18 cellular contexts compared by ENCODE assay signal in the genomic region with DNA sequence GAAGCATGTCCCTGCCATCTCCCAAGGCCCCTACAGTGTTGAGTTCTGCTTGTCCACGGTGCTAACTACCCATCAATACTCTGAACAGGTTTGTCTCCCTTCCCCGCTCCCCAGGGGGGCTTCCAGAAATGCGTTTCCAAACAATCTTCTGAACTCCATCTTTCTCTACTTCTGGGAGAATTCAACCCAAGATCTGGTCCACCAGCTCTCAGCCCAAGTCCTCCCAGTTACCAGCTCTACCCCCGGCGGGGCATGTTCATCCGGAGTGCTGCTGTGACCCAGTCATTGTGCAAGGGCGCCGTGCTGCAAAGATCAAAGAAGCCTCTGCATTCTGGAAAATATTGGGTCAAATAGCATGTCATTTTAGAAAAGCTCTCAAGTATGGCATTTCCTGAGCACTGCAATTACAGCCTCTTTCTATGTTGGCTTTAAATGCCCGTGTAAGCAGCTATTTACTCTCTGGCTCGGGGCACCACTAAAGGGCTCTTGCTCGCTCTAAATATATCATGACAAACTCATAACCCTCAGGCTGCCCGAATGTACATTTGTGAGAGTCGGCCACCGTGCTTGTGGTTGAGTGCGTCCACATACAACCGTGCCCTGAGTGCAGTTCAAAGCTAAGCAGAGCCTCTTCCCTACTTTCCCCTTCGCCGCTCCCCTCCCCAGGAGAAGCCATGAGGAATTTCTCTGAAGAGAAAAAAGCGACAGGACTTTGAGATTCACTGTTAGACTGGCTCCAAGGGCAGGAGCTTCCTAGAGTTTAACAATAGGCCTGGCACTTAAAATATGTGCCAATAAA.
DNase-seq lines count a peak whose midpoint lies in the region; ATAC-seq and TF ChIP-seq lines count a peak whose summit lies in the region.
"Had no signal": no experiment of that assay in that cellular context is flagged by ENCODE, and none has a peak within 500 bp of the region (broad histone marks: within the 10 kb centered on the region; RNA-seq: fewer than 3 reads in every experiment).

No MANE protein-coding gene starts in this region.

- no peak overlapping the region for H2AK9ac ChIP-seq in IMR-90 (replicated peaks; ENCODE audit: low read depth, low read length, poor library complexity)

- BruUV-seq in IMR-90 (replicated peaks; lab: Mats Ljungman, UMichigan): no TSS peak

- POLR2A ChIA-PET in IMR-90 (lab: Charles Lee; ENCODE audit: unreplicated experiment): no interaction called here

- H4K5ac ChIP-seq in IMR-90 (ENCODE audit: low read depth, low read length): no peak overlapping the region

- H3K27ac Mint-ChIP-seq in mesothelial cell of epicardium: peak overlapping the region; percentile 41
- H3K27ac Mint-ChIP-seq: activated CD4-positive, alpha-beta T cell treated with anti-CD3 and anti-CD28 coated beads for 36 hours; nephron progenitor cell; T-helper 2 cell treated with Interferon-gamma antibody and Interleukin-4, amounts not matched to agents 5 μg/mL and 100 μg/mL, for 36 hours had no signal

- ATAC-seq in IMR-90 (ENCODE audit: low read depth) (no peak), left lobe of liver (no peak), GM21619 (IDR thresholded peaks at IDR 0.05; ENCODE audit: unreplicated experiment) (no peak)
- ATAC-seq: activated CD4-positive, alpha-beta T cell treated with anti-CD3 and anti-CD28 coated beads for 36 hours had no signal

- peaks cover 12% of the 10 kb centered on the region for H3K4me1 Mint-ChIP-seq in mesothelial cell of epicardium
- H3K4me1 Mint-ChIP-seq: activated CD4-positive, alpha-beta T cell treated with anti-CD3 and anti-CD28 coated beads for 36 hours had no signal

- H3K4me3 Mint-ChIP-seq in mesothelial cell of epicardium: no peak overlapping the region
- H3K4me3 Mint-ChIP-seq: activated CD4-positive, alpha-beta T cell treated with anti-CD3 and anti-CD28 coated beads for 36 hours; nephron progenitor cell; T-helper 2 cell treated with Interferon-gamma antibody and Interleukin-4, amounts not matched to agents 5 μg/mL and 100 μg/mL, for 36 hours had no signal

- TF ChIP-seq RAD21 in IMR-90 (IDR thresholded peaks at IDR 0.05; ENCODE audit: low read length): no peak

- no peaks in the 10 kb centered on the region for H3K36me3 ChIP-seq in BLaER1 treated with 17β-estradiol and CSF1 and Interleukin-3, amounts not matched to agents 10 nM and 100 nM
- no peaks in the 10 kb centered on the region for H3K36me3 ChIP-seq in IMR-90 (ENCODE audit: control insufficient read depth, insufficient read depth, low read length)
- H3K36me3 ChIP-seq in brain microvascular endothelial cell (replicated peaks): no peaks in the 10 kb centered on the region
- H3K36me3 ChIP-seq in spleen: no peaks in the 10 kb centered on the region
- H3K36me3 ChIP-seq: BE2C had no signal

- no peak overlapping the region for H2AK5ac ChIP-seq in IMR-90 (ENCODE audit: low read depth, low read length)

- TF ChIP-seq CTCF in IMR-90 (conservative IDR thresholded peaks at IDR 0.05; ENCODE audit: low read depth, low read length) (no peak), brain microvascular endothelial cell (IDR thresholded peaks at IDR 0.05; ENCODE audit: low read depth, low read length, missing control alignments) (no peak), mesothelial cell of epicardium (IDR thresholded peaks at IDR 0.05; ENCODE audit: unreplicated experiment) (no peak), spleen (IDR thresholded peaks at IDR 0.05 in 8 of 11, conservative IDR thresholded peaks at IDR 0.05 in 3 of 11) (no peak)

- H3K27me3 ChIP-seq in BLaER1 treated with 17β-estradiol and CSF1 and Interleukin-3, amounts not matched to agents 10 nM and 100 nM: no peaks in the 10 kb centered on the region
- peaks cover 1% of the 10 kb centered on the region; the same call in 1 of the 2 replicates for H3K27me3 ChIP-seq in IMR-90 (ENCODE audit: control insufficient read depth, insufficient read depth, low read length)
- H3K27me3 ChIP-seq in brain microvascular endothelial cell (replicated peaks): no peaks in the 10 kb centered on the region
- H3K27me3 ChIP-seq in spleen (replicated peaks in 1 of 7): no peaks in the 10 kb centered on the region

- 34% methylated on average over 4 of the region's 19 CpGs; no CpG with 5 or more reads in 1 of the 2 experiments for WGBS in IMR-90 (ENCODE audit: extremely low coverage in 2 of 2, insufficient read length in 1 of 2), 2 experiments
- 57 to 79% (median 70%) methylated on average over 19 of the region's 19 CpGs for WGBS in spleen, 5 donors

- H3K9ac ChIP-seq in BLaER1 treated with 17β-estradiol and CSF1 and Interleukin-3, amounts not matched to agents 10 nM and 100 nM: peak overlapping the region in 2 of 11 experiments; percentile 16 to 37; a peak in 1 of 22 replicates
- H3K9ac ChIP-seq in IMR-90 (ENCODE audit: low read depth, low read length): no peak overlapping the region

- peak overlapping the region; percentile 26 for H2AFZ ChIP-seq in IMR-90 (replicated peaks; ENCODE audit: low read length, poor library complexity)

- H2BK20ac ChIP-seq in IMR-90 (ENCODE audit: low read depth, low read length): no peak overlapping the region

- H3K4me3 ChIP-seq in BLaER1 treated with 17β-estradiol and CSF1 and Interleukin-3, amounts not matched to agents 10 nM and 100 nM: no peak overlapping the region
- H3K4me3 ChIP-seq in IMR-90 (ENCODE audit: insufficient read depth, low read depth, low read length) (no peak overlapping the region), brain microvascular endothelial cell (ENCODE audit: low read depth, low read length) (no peak overlapping the region), spleen (no peak overlapping the region)

- TF ChIP-seq POLR2A in IMR-90 (IDR thresholded peaks at IDR 0.05; ENCODE audit: low read depth, low read length) (no peak), spleen (IDR thresholded peaks at IDR 0.05) (no peak)

- H3K9me3 ChIP-seq in BLaER1 treated with 17β-estradiol and CSF1 and Interleukin-3, amounts not matched to agents 10 nM and 100 nM (replicated peaks in 1 of 11): peaks cover 0 to 14% (median 5%) of the 10 kb centered on the region in 11 experiments; a peak in 4 of 22 replicates
- H3K9me3 ChIP-seq in IMR-90 (ENCODE audit: control insufficient read depth, insufficient read depth, low read length) (no peaks in the 10 kb centered on the region), spleen (no peaks in the 10 kb centered on the region)
- H3K9me3 ChIP-seq: BE2C had no signal

- DNase-seq in IMR-90: no peak
- DNase-seq in brain microvascular endothelial cell: peak; percentile 1
- DNase-seq in mesothelial cell of epicardium (ENCODE audit: low spot score in 2 of 2, unreplicated experiment in 2 of 2): no peak
- no peak for DNase-seq in left lobe of liver (ENCODE audit: low spot score)
- DNase-seq in spleen: no peak
- no peak for DNase-seq in stimulated activated naive CD4-positive, alpha-beta T cell treated with Interleukin-2 at 50 U/mL for 16 hours (lab: John Stamatoyannopoulos, UW)
- DNase-seq: activated CD4-positive, alpha-beta T cell treated with anti-CD3 and anti-CD28 coated beads for 36 hours; activated naive CD4-positive, alpha-beta T cell treated with anti-CD3 and anti-CD28 coated beads, Interleukin-2, amount 50 U/mL, for 16 hours; BE2C; DMS 273 treated with DMSO at 0.1 percent for 48 hours; Kasumi-1; NCI-H187 treated with DMSO at 0.1 percent for 48 hours; nephron progenitor cell; NK-92 treated with Interleukin-12 subunit alpha and Interleukin-12 subunit beta, amount 100 ng/mL, for 24 hours; stimulated activated CD4-positive, alpha-beta T cell treated with anti-CD3 and anti-CD28 coated beads, Interleukin-1b, Interleukin-23, amount 100 ng/mL, for 48 hours had no signal

- no peak overlapping the region for H3K23ac ChIP-seq in IMR-90 (ENCODE audit: low read depth, low read length)

- H3K9me3 Mint-ChIP-seq in mesothelial cell of epicardium: no peaks in the 10 kb centered on the region
- H3K9me3 Mint-ChIP-seq: nephron progenitor cell; T-helper 2 cell treated with Interferon-gamma antibody and Interleukin-4, amounts not matched to agents 5 μg/mL and 100 μg/mL, for 36 hours had no signal

- H3K56ac ChIP-seq in IMR-90 (ENCODE audit: extremely low read depth, insufficient read depth, low read length): no peak overlapping the region

- H4K91ac ChIP-seq in IMR-90 (ENCODE audit: insufficient read depth, low read depth, low read length): no peak overlapping the region

- 0 out of 22 replicates have a peak overlapping the region, but pooled peaks of 1 of the 11 experiments have one; percentile 14 for H3K27ac ChIP-seq in BLaER1 treated with 17β-estradiol and CSF1 and Interleukin-3, amounts not matched to agents 10 nM and 100 nM
- H3K27ac ChIP-seq in IMR-90 (ENCODE audit: insufficient read depth, low read length) (no peak overlapping the region), brain microvascular endothelial cell (no peak overlapping the region), spleen (peak overlapping the region in 4 of 8 donors; percentile 6 to 40 (median 28))

- intact Hi-C loops in IMR-90 (cut with micrococcal nuclease) (no loop called here), spleen (cut with DNase I; ENCODE audit: low total_unique reads) (no loop called here)

- H3K27me3 Mint-ChIP-seq in mesothelial cell of epicardium (ENCODE audit: low read depth): no peaks in the 10 kb centered on the region
- H3K27me3 Mint-ChIP-seq: activated CD4-positive, alpha-beta T cell treated with anti-CD3 and anti-CD28 coated beads for 36 hours had no signal

- H2BK120ac ChIP-seq in IMR-90 (ENCODE audit: low read depth, low read length): no peak overlapping the region

- H4K8ac ChIP-seq in IMR-90 (ENCODE audit: low read depth in 2 of 2, low read length in 2 of 2): no peak overlapping the region

- peaks cover 0 to 18% (median 15%) of the 10 kb centered on the region in 10 experiments; a peak in 17 of 20 replicates for H3K4me1 ChIP-seq in BLaER1 treated with 17β-estradiol and CSF1 and Interleukin-3, amounts not matched to agents 10 nM and 100 nM
- H3K4me1 ChIP-seq in IMR-90 (ENCODE audit: control insufficient read depth, insufficient read depth, low read length): no peaks in the 10 kb centered on the region
- peaks cover 0 to 15% (median 3%) of the 10 kb centered on the region in 6 donors for H3K4me1 ChIP-seq in spleen
- H3K4me1 ChIP-seq: BE2C had no signal

- dilution Hi-C loops in IMR-90 (cut with HindIII; ENCODE audit: low sequenced_read_pairs, unreplicated experiment): no loop called here

- H4K20me1 ChIP-seq in BLaER1 treated with 17β-estradiol and CSF1 and Interleukin-3, amounts not matched to agents 10 nM and 100 nM: no peaks in the 10 kb centered on the region
- H4K20me1 ChIP-seq in IMR-90 (ENCODE audit: insufficient read depth, low read length): no peaks in the 10 kb centered on the region

- no peaks in the 10 kb centered on the region for H3K9me1 ChIP-seq in IMR-90 (ENCODE audit: insufficient read depth, low read length)

- no peak overlapping the region for H3K14ac ChIP-seq in IMR-90 (replicated peaks; ENCODE audit: low read depth, low read length)

- H3K4me2 ChIP-seq in BLaER1 treated with 17β-estradiol and CSF1 and Interleukin-3, amounts not matched to agents 10 nM and 100 nM: peak overlapping the region; percentile 18 to 73 (median 63); a peak in 21 of 22 replicates
- H3K4me2 ChIP-seq in IMR-90 (ENCODE audit: low read depth, low read length): no peak overlapping the region

- H3K4ac ChIP-seq in IMR-90 (ENCODE audit: low read depth, low read length): no peak overlapping the region

- H2BK15ac ChIP-seq in IMR-90 (ENCODE audit: low read depth, low read length): no peak overlapping the region

- no peaks in the 10 kb centered on the region for H3K79me1 ChIP-seq in IMR-90 (ENCODE audit: low read depth in 1 of 2, low read length in 2 of 2)

- no peaks in the 10 kb centered on the region for H3K36me3 Mint-ChIP-seq in mesothelial cell of epicardium

- in situ Hi-C loops in IMR-90 (cut with MboI; ENCODE audit: low sequenced_read_pairs): no loop called here
- in situ Hi-C loops in brain microvascular endothelial cell (cut with HindIII; ENCODE audit: low pct_ligation_motif_present, low sequenced_read_pairs): no loop called here

- no peak overlapping the region for H2BK5ac ChIP-seq in IMR-90 (ENCODE audit: low read depth, low read length, poor library complexity, severe bottlenecking)

- CTCF ChIA-PET in IMR-90 (lab: Yijun Ruan, JAX): no interaction called here

- no peak overlapping the region for H3K18ac ChIP-seq in IMR-90 (ENCODE audit: low read depth, low read length)
